ENCODE assay signal across 11 cellular contexts in genomic region chr6:124854338-124854922, GRCh38.
DNase-seq lines count a peak whose midpoint lies in the region; ATAC-seq and TF ChIP-seq lines count a peak whose summit lies in the region.
"Had no signal": no experiment of that assay in that cellular context is flagged by ENCODE, and none has a peak within 500 bp of the region (broad histone marks: within the 10 kb centered on the region; RNA-seq: fewer than 3 reads in every experiment).

No MANE protein-coding gene starts in this region.

- peak; percentile 11 for TF ChIP-seq CTCF in astrocyte of the spinal cord (IDR thresholded peaks at IDR 0.05; ENCODE audit: low read depth, low read length)
- peak; percentile 26 for TF ChIP-seq CTCF in parathyroid adenoma (IDR thresholded peaks at IDR 0.05)
- TF ChIP-seq CTCF in ovary (IDR thresholded peaks at IDR 0.05): no peak

- H3K9ac ChIP-seq in parathyroid adenoma: no peak overlapping the region

- no peaks in the 10 kb centered on the region for H3K4me1 Mint-ChIP-seq in stimulated activated naive B cell treated with anti-CD40 and anti-IgM and Interleukin-4, amounts not matched to agents 10 μg/mL and 1 μg/mL and 100 μg/mL, for 72 hours
- H3K4me1 Mint-ChIP-seq: IgD-negative memory B cell had no signal

- H3K36me3 ChIP-seq in parathyroid adenoma (ENCODE audit: control insufficient read depth, insufficient read depth, low read length): no peaks in the 10 kb centered on the region
- H3K36me3 ChIP-seq in ovary: no peaks in the 10 kb centered on the region

- no peak overlapping the region for H2AFZ ChIP-seq in parathyroid adenoma

- H3K4me2 ChIP-seq in parathyroid adenoma (ENCODE audit: low read length): no peak overlapping the region

- no peaks in the 10 kb centered on the region for H3K9me3 ChIP-seq in parathyroid adenoma (ENCODE audit: control insufficient read depth, low read length)
- H3K9me3 ChIP-seq in ovary: no peaks in the 10 kb centered on the region

- no peak for TF ChIP-seq EP300 in ovary (IDR thresholded peaks at IDR 0.05)

- intact Hi-C loops in ovary (cut with DNase I): no loop called here

- peaks cover 2% of the 10 kb centered on the region for H3K79me2 ChIP-seq in parathyroid adenoma

- 56 to 70% (median 70%) methylated on average over 1 of the region's 1 CpG for WGBS in ovary, 3 donors

- H3K27me3 Mint-ChIP-seq in stimulated activated naive B cell treated with anti-CD40 and anti-IgM and Interleukin-4, amounts not matched to agents 10 μg/mL and 1 μg/mL and 100 μg/mL, for 72 hours: no peaks in the 10 kb centered on the region
- H3K27me3 Mint-ChIP-seq: IgD-negative memory B cell had no signal

- H3K27ac ChIP-seq in parathyroid adenoma (no peak overlapping the region), ovary (no peak overlapping the region)

- no peak overlapping the region for H3K27ac Mint-ChIP-seq in stimulated activated naive B cell treated with anti-CD40 and anti-IgM and Interleukin-4, amounts not matched to agents 10 μg/mL and 1 μg/mL and 100 μg/mL, for 72 hours
- H3K27ac Mint-ChIP-seq: activated naive CD4-positive, alpha-beta T cell treated with anti-CD3 and anti-CD28 coated beads for 36 hours; IgD-negative memory B cell; natural killer cell treated with Interleukin-12 subunit alpha and Interleukin-12 subunit beta and Interleukin-15 and Interleukin-18, amount 100 ng/mL, for 72 hours had no signal

- H3K4me1 ChIP-seq in parathyroid adenoma: peaks cover 4% of the 10 kb centered on the region
- H3K4me1 ChIP-seq in ovary (ENCODE audit: insufficient read depth): no peaks in the 10 kb centered on the region

- no peak for TF ChIP-seq POLR2A in ovary (IDR thresholded peaks at IDR 0.05)

- peaks cover 0 to 2% of the 10 kb centered on the region in 2 donors for H3K9me3 Mint-ChIP-seq in stimulated activated naive B cell treated with anti-CD40 and anti-IgM and Interleukin-4, amounts not matched to agents 10 μg/mL and 1 μg/mL and 100 μg/mL, for 72 hours
- H3K9me3 Mint-ChIP-seq: activated naive CD4-positive, alpha-beta T cell treated with anti-CD3 and anti-CD28 coated beads for 36 hours; IgD-negative memory B cell; natural killer cell treated with Interleukin-12 subunit alpha and Interleukin-12 subunit beta and Interleukin-15 and Interleukin-18, amount 100 ng/mL, for 72 hours had no signal

- in situ Hi-C loops in astrocyte of the spinal cord (cut with HindIII; ENCODE audit: low sequenced_read_pairs): no loop called here

- no peak for ATAC-seq in stimulated activated naive B cell treated with anti-CD40 and anti-IgM and Interleukin-4, amounts not matched to agents 10 μg/mL and 1 μg/mL and 100 μg/mL, for 72 hours (replicated peaks)
- ATAC-seq: natural killer cell treated with Interleukin-12 subunit alpha and Interleukin-12 subunit beta and Interleukin-15 and Interleukin-18, amount 100 ng/mL, for 72 hours had no signal

- no peaks in the 10 kb centered on the region for H3K36me3 Mint-ChIP-seq in stimulated activated naive B cell treated with anti-CD40 and anti-IgM and Interleukin-4, amounts not matched to agents 10 μg/mL and 1 μg/mL and 100 μg/mL, for 72 hours
- H3K36me3 Mint-ChIP-seq: IgD-negative memory B cell; natural killer cell treated with Interleukin-12 subunit alpha and Interleukin-12 subunit beta and Interleukin-15 and Interleukin-18, amount 100 ng/mL, for 72 hours had no signal

- no peaks in the 10 kb centered on the region for H3K27me3 ChIP-seq in parathyroid adenoma (ENCODE audit: control insufficient read depth, insufficient read depth, low read length)
- no peaks in the 10 kb centered on the region for H3K27me3 ChIP-seq in ovary

- H3K4me3 ChIP-seq in astrocyte of the spinal cord (ENCODE audit: low read depth, low read length): no peak overlapping the region
- H3K4me3 ChIP-seq in parathyroid adenoma (ENCODE audit: low read depth, low read length): no peak overlapping the region
- H3K4me3 ChIP-seq in ovary: no peak overlapping the region

- no peak overlapping the region for H3K4me3 Mint-ChIP-seq in stimulated activated naive B cell treated with anti-CD40 and anti-IgM and Interleukin-4, amounts not matched to agents 10 μg/mL and 1 μg/mL and 100 μg/mL, for 72 hours
- H3K4me3 Mint-ChIP-seq: activated naive CD4-positive, alpha-beta T cell treated with anti-CD3 and anti-CD28 coated beads for 36 hours; IgD-negative memory B cell; natural killer cell treated with Interleukin-12 subunit alpha and Interleukin-12 subunit beta and Interleukin-15 and Interleukin-18, amount 100 ng/mL, for 72 hours had no signal

- peak; percentile 7 for DNase-seq in NCI-H446 treated with DMSO at 0.1 percent for 48 hours (lab: John Stamatoyannopoulos, UW)
- DNase-seq in NCI-H446 (lab: John Stamatoyannopoulos, UW): no peak
- peak; percentile 12 for DNase-seq in NCI-H1417 treated with DMSO at 0.1 percent for 48 hours (lab: John Stamatoyannopoulos, UW)
- peak; percentile 8 for DNase-seq in astrocyte of the spinal cord (ENCODE audit: low read depth, low spot score)
- no peak for DNase-seq in ovary
- DNase-seq in stimulated activated naive B cell treated with anti-CD40 and anti-IgM and Interleukin-4, amounts not matched to agents 10 μg/mL and 1 μg/mL and 100 μg/mL, for 72 hours: no peak
- no peak for DNase-seq in midbrain (lab: John Stamatoyannopoulos, UW)
- DNase-seq: activated naive CD4-positive, alpha-beta T cell treated with anti-CD3 and anti-CD28 coated beads for 36 hours had no signal

Comparison
In these comparisons a context has a peak if more than half of its experiments do, and no peak if none do; other contexts are left out.
1. DNase-seq: peak in NCI-H446 treated with DMSO at 0.1 percent for 48 hours (single experiment), NCI-H1417 treated with DMSO at 0.1 percent for 48 hours (single experiment) and astrocyte of the spinal cord (single experiment); none in NCI-H446 (0 of 2), ovary (0 of 5), stimulated activated naive B cell treated with anti-CD40 and anti-IgM and Interleukin-4, amounts not matched to agents 10 μg/mL and 1 μg/mL and 100 μg/mL, for 72 hours (single experiment) and midbrain (single experiment).
2. CTCF ChIP-seq: peak in astrocyte of the spinal cord (single experiment) and parathyroid adenoma (single experiment); none in ovary (0 of 3).